ENCODE assay signal across 8 cellular contexts in the genomic region with DNA sequence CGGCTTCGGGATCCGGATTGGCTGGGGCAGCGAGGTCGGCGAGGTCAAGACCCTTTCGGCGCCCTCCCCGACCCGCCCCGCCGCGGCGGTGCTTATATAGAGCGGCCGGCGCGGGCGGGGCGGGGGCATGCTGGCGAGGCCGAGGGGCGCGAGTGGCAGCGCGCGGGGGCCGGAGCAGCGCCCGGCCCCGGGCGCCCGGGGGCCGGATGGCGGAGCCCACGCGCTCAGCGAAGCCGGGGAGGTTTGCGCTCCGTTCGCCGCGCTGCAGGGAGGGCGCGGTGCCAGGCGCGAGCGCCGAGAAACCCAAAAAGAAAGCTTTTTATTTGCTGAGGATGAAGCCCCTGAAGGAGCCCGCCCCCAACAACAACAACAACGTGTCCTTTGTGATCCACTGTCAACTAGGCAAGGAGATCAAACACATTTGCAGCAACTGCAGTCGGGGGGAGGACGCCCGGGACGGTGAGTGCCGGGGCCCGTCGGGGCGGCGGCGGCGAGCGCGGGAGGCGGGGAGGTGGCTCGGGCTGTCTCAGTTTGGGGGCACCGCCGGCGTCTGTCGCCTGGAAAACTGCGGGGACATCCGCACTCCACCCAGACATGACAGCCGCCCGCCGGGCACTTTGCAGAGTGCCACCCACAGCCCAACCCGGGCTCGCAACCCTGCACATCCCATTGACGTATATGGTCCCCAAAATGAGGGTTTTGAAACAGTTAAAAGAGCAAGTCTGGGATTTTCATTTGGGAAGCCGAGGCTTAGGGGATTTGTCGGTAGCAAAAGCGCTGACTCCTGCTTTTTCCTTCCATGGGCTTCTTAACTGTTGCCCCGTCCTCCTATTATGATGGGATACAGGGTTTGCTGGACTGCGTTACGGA.
DNase-seq lines count a peak whose midpoint lies in the region; ATAC-seq, FAIRE-seq and TF ChIP-seq lines count a peak whose summit lies in the region.

No MANE protein-coding gene starts in this region.

- ATAC-seq in upper lobe of right lung (peak; percentile 4), GM19455 (IDR thresholded peaks at IDR 0.05; ENCODE audit: unreplicated experiment) (no peak), HG02623 (IDR thresholded peaks at IDR 0.05; ENCODE audit: unreplicated experiment) (no peak)

- no peak for DNase-seq in activated naive CD4-positive, alpha-beta T cell treated with anti-CD3 and anti-CD28 coated beads, Interleukin-2, amount 10 ng/mL, durations not matched to agents 7 days and 5 days
- no peak for DNase-seq in activated naive CD4-positive, alpha-beta T cell (lab: John Stamatoyannopoulos, UW)
- DNase-seq in coronary artery (ENCODE audit: low spot score) = no peak
- peak; percentile 36 for DNase-seq in mesendoderm
- peak; percentile 63 for DNase-seq in upper lobe of right lung
- DNase-seq in GM12892 (ENCODE audit: insufficient read length) = no peak

- no peak overlapping the region for H2BK15ac ChIP-seq in mesendoderm (replicated peaks; ENCODE audit: low read depth)

- no peaks in the 10 kb centered on the region for H3K9me3 Mint-ChIP-seq in activated naive CD4-positive, alpha-beta T cell treated with anti-CD3 and anti-CD28 coated beads, Interleukin-2, amount 10 ng/mL, durations not matched to agents 7 days and 5 days

- peak overlapping the region; percentile 60 for H3K4me3 Mint-ChIP-seq in activated naive CD4-positive, alpha-beta T cell treated with anti-CD3 and anti-CD28 coated beads, Interleukin-2, amount 10 ng/mL, durations not matched to agents 7 days and 5 days

- no peak overlapping the region for H3K4ac ChIP-seq in mesendoderm (ENCODE audit: low read depth, low read length)

- WGBS in mesendoderm (ENCODE audit: extremely low coverage, insufficient coverage, low lambda C conversion rate) = no CpG with 5 or more reads among the region's 85 CpGs

- H2BK5ac ChIP-seq in mesendoderm (ENCODE audit: low read length) = no peak overlapping the region

- H2BK120ac ChIP-seq in mesendoderm (ENCODE audit: low read depth, low read length) = no peak overlapping the region

- peak overlapping the region; percentile 10 for H3K56ac ChIP-seq in mesendoderm (ENCODE audit: low read length)

- intact Hi-C loops in upper lobe of right lung (cut with DNase I) = no loop called here

- no peak overlapping the region for H4K8ac ChIP-seq in mesendoderm (ENCODE audit: low read depth, low read length)

- H3K4me3 ChIP-seq in coronary artery (peak overlapping the region; percentile 75), mesendoderm (ENCODE audit: low read length) (peak overlapping the region; percentile 26), upper lobe of right lung (peak overlapping the region; percentile 58)

- no peaks in the 10 kb centered on the region for H3K79me1 ChIP-seq in mesendoderm (ENCODE audit: low read length)

- H3K36me3 Mint-ChIP-seq in activated naive CD4-positive, alpha-beta T cell treated with anti-CD3 and anti-CD28 coated beads, Interleukin-2, amount 10 ng/mL, durations not matched to agents 7 days and 5 days = no peaks in the 10 kb centered on the region

- CTCF ChIA-PET in activated naive CD4-positive, alpha-beta T cell treated with anti-CD3 and anti-CD28 coated beads, Interleukin-2, amount 10 ng/mL, durations not matched to agents 7 days and 5 days (lab: Charles Lee) = interaction anchor here (1.8 kb wide), 1 partner anchor 103 kb away, joined by 7 read pairs; no protein-coding TSS in a partner anchor

- FAIRE-seq in GM12892 (lab: Jason Lieb, UNC) = no peak

- H3K27me3 ChIP-seq in mesendoderm (ENCODE audit: insufficient read depth, low read length, poor library complexity) (peaks cover 20% of the 10 kb centered on the region), upper lobe of right lung (no peaks in the 10 kb centered on the region)

- H3K79me2 ChIP-seq in mesendoderm (ENCODE audit: control insufficient read depth, insufficient read depth, low read length) = no peaks in the 10 kb centered on the region

- H3K9me3 ChIP-seq in upper lobe of right lung = no peaks in the 10 kb centered on the region

- H3K27ac Mint-ChIP-seq in activated naive CD4-positive, alpha-beta T cell treated with anti-CD3 and anti-CD28 coated beads, Interleukin-2, amount 10 ng/mL, durations not matched to agents 7 days and 5 days = no peak overlapping the region

- H3K27ac ChIP-seq in coronary artery (peak overlapping the region; percentile 11 to 45), mesendoderm (ENCODE audit: low read depth, low read length) (no peak overlapping the region), upper lobe of right lung (no peak overlapping the region)

- no peak overlapping the region for H3K23ac ChIP-seq in mesendoderm (ENCODE audit: low read length)

- no peak for TF ChIP-seq CTCF in coronary artery (IDR thresholded peaks at IDR 0.05)
- no peak for TF ChIP-seq CTCF in upper lobe of right lung (IDR thresholded peaks at IDR 0.05)

- H3K36me3 ChIP-seq in mesendoderm (ENCODE audit: control insufficient read depth, insufficient read depth, low read length) (no peaks in the 10 kb centered on the region), upper lobe of right lung (no peaks in the 10 kb centered on the region)

- H3K9ac ChIP-seq in mesendoderm (ENCODE audit: low read length) = no peak overlapping the region

- peak overlapping the region; percentile 69 for H3K4me2 ChIP-seq in mesendoderm (ENCODE audit: low read length)

- H3K27me3 Mint-ChIP-seq in activated naive CD4-positive, alpha-beta T cell treated with anti-CD3 and anti-CD28 coated beads, Interleukin-2, amount 10 ng/mL, durations not matched to agents 7 days and 5 days = peaks cover 59% of the 10 kb centered on the region

- H4K5ac ChIP-seq in mesendoderm (ENCODE audit: low read length) = no peak overlapping the region

- H3K18ac ChIP-seq in mesendoderm (ENCODE audit: low read length) = no peak overlapping the region

- H3K4me1 ChIP-seq in mesendoderm (ENCODE audit: control insufficient read depth, low read depth, low read length) (no peaks in the 10 kb centered on the region), upper lobe of right lung (peaks cover 16% of the 10 kb centered on the region)

- H3K4me1 Mint-ChIP-seq in activated naive CD4-positive, alpha-beta T cell treated with anti-CD3 and anti-CD28 coated beads, Interleukin-2, amount 10 ng/mL, durations not matched to agents 7 days and 5 days = peaks cover 7% of the 10 kb centered on the region

- no peak for TF ChIP-seq POLR2A in GM12892 (IDR thresholded peaks at IDR 0.05; ENCODE audit: low read depth, low read length)

- no peak overlapping the region for H2AK5ac ChIP-seq in mesendoderm (ENCODE audit: low read length)

Comparison
In these comparisons a context has a peak if more than half of its experiments do, and no peak if none do; other contexts are left out.
1. DNase-seq: peak in mesendoderm (single experiment) and upper lobe of right lung (single experiment); none in activated naive CD4-positive, alpha-beta T cell treated with anti-CD3 and anti-CD28 coated beads, Interleukin-2, amount 10 ng/mL, durations not matched to agents 7 days and 5 days (single experiment), activated naive CD4-positive, alpha-beta T cell (0 of 4), coronary artery (single experiment) and GM12892 (single experiment).
2. H3K27ac ChIP-seq: peak in coronary artery (2 of 2); none in mesendoderm (single experiment) and upper lobe of right lung (single experiment).
3. Peak in every context shown above with its lines, with median percentiles within 50 percentile points of each other: H3K4me3 ChIP-seq.